16 cellular contexts compared by ENCODE assay signal in the genomic region with DNA sequence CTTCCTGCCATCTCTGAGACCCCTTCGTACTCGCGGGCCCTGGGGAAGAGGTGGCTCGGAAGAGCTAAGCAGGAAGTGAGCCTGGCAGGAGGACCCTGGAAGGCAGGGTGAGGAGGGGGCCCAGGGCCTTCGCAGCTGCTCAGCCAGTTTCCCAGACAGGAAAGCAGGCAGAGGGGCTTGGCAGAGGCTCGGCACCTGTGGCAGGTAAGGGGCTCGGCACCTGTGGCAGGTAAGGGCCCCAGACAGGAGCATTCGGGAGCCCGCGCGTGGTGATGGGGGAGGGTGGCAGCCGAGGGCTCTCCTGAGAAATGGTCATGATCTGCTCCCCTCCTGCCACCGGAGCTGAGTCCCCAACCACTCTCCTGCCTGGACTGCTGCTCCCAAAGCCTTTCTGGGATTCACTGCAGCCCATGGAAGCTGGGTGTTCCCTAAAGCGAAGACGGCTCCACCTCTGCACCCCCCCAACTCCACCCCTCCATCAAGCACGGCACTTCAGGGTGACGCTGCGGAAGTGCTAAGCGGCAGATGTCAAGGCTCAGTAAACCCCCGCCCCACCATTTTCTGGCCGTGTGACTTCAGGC.
"Had no signal": no experiment of that assay in that cellular context is flagged by ENCODE, and none has a peak within 500 bp of the region (broad histone marks: within the 10 kb centered on the region; RNA-seq: fewer than 3 reads in every experiment).

No MANE protein-coding gene starts in this region.

- H3K27ac ChIP-seq: colonic mucosa, foreskin keratinocyte, hepatocyte, ovary, testis, transverse colon had no signal

- H3K4me3 ChIP-seq: colonic mucosa, hepatocyte, ovary, smooth muscle cell, testis, transverse colon had no signal

- H2AFZ ChIP-seq: hepatocyte had no signal

- H3K4me2 ChIP-seq: hepatocyte, smooth muscle cell had no signal

- H3K9me3 ChIP-seq: colonic mucosa, ovary, testis, transverse colon had no signal

- H3K4me1 ChIP-seq: colonic mucosa, foreskin keratinocyte, testis, transverse colon had no signal

- H3K36me3 ChIP-seq: colonic mucosa, ovary, transverse colon had no signal

- H3K27me3 ChIP-seq: colonic mucosa, foreskin keratinocyte, hepatocyte, ovary, testis, transverse colon had no signal

- ATAC-seq: foreskin keratinocyte; left colon; left ventricle myocardium superior; naive thymus-derived CD8-positive, alpha-beta T cell; right cardiac atrium; stimulated activated effector memory CD8-positive, alpha-beta T cell treated with anti-CD3 and anti-CD28 coated beads, Interleukin-12 subunit alpha, Interleukin-12 subunit beta, amount 100 ng/mL, for 72 hours had no signal

- DNase-seq: colonic mucosa; effector CD4-positive, alpha-beta T cell; erythroblast; foreskin keratinocyte; left colon; left ventricle myocardium superior; naive thymus-derived CD8-positive, alpha-beta T cell; right cardiac atrium; stimulated activated CD4-positive, alpha-beta T cell treated with anti-CD3 and anti-CD28 coated beads, Interleukin-4, amount 100 ng/mL, for 1 hour; stimulated activated CD8-positive, alpha-beta memory T cell treated with anti-CD3 and anti-CD28 coated beads, Interleukin-4, amount 100 ng/mL, for 48 hours; testis; transverse colon had no signal
